In the genomic region with DNA sequence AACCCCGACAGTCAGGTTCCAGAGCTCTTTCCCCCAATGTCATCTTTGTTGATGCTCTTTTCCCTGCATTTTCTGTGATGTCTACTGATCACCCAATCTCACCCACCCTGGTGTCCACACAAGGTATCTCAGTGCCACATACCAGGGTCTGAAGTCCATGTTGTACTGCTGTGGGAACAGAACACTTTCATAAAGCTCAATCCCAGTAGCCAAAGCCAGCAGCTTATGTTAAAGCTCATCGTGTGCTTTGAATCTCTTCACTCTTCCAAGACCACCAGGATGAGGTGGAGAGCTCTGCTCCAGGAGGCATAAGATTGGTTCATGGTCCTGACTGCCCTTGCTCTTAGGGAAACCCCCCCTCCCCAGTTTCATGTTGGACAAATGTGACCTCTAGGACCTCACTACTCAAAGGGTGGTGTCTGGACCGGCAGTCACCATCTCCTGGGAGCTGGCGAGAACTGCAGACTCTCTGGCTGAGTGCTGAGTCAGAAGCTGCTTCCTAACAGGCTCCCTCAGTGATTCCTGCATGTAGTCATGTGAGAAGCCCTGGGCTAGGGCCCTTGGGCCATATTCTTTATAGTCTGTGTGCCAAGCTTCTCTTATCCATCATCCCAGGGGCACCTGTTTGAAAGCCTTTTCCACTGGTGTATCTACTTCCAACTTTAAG, we compare ENCODE assay signal across 1 cellular context.
A peak's percentile ranks its signal among the peaks of the same experiment; 100 is the strongest.
TF ChIP-seq lines count a peak whose summit lies in the region.

No MANE protein-coding gene starts in this region.

TF ChIP-seq in HepG2, 621 proteins besides CTCF, POLR2A, EP300 and RAD21 (continues in another document):
- TF ChIP-seq FOXK1 (CRISPR knock-in tag; IDR thresholded peaks at IDR 0.05; ENCODE audit: borderline replicate concordance, low read depth) (peak; percentile 31; the same call in 1 of the 2 replicates), ZSCAN21 (CRISPR knock-in tag; IDR thresholded peaks at IDR 0.05; ENCODE audit: borderline replicate concordance) (no peak), NFKB2 (CRISPR knock-in tag; IDR thresholded peaks at IDR 0.05; ENCODE audit: borderline replicate concordance) (no peak), ZNF75D (CRISPR knock-in tag; IDR thresholded peaks at IDR 0.05; ENCODE audit: borderline replicate concordance) (no peak), NR1H2 (CRISPR knock-in tag; IDR thresholded peaks at IDR 0.05; ENCODE audit: borderline replicate concordance, low read depth) (no peak), NR2F6 (IDR thresholded peaks at IDR 0.05) (peak; percentile 72), NR2F6 (CRISPR knock-in tag; IDR thresholded peaks at IDR 0.05) (peak; percentile 71), HNRNPL (IDR thresholded peaks at IDR 0.05; ENCODE audit: low read depth, low read length) (no peak), RXRB (CRISPR knock-in tag; IDR thresholded peaks at IDR 0.05; ENCODE audit: borderline replicate concordance) (0 out of 2 replicates have a peak, but pooled peaks have one; percentile 29), THAP11 (CRISPR knock-in tag; IDR thresholded peaks at IDR 0.05) (no peak), ZNF296 (CRISPR knock-in tag; conservative IDR thresholded peaks at IDR 0.05) (no peak), SRY (CRISPR knock-in tag; IDR thresholded peaks at IDR 0.05) (no peak), PRPF4 (IDR thresholded peaks at IDR 0.05; ENCODE audit: low read depth, low read length, poor library complexity, severe bottlenecking) (no peak), HOXA3 (CRISPR knock-in tag; IDR thresholded peaks at IDR 0.05) (0 out of 2 replicates have a peak, but pooled peaks have one; percentile 17), SMC3 (IDR thresholded peaks at IDR 0.05; ENCODE audit: low read length) (0 out of 2 replicates have a peak, but pooled peaks have one; percentile 14), GABPA (IDR thresholded peaks at IDR 0.05; ENCODE audit: low read depth, low read length) (no peak), GABPA (CRISPR knock-in tag; IDR thresholded peaks at IDR 0.05; ENCODE audit: low read depth) (no peak), REPIN1 (CRISPR knock-in tag; IDR thresholded peaks at IDR 0.05; ENCODE audit: borderline replicate concordance, low read depth) (no peak), ERF (CRISPR knock-in tag; IDR thresholded peaks at IDR 0.05) (0 out of 2 replicates have a peak, but pooled peaks have one; percentile 29), ZNF619 (CRISPR knock-in tag; IDR thresholded peaks at IDR 0.05) (no peak), DNMT1 (CRISPR knock-in tag; IDR thresholded peaks at IDR 0.05) (no peak), FOXO1 (CRISPR knock-in tag; IDR thresholded peaks at IDR 0.05) (no peak), NKX3-1 (CRISPR knock-in tag; IDR thresholded peaks at IDR 0.05) (no peak), ZNF562 (CRISPR knock-in tag; IDR thresholded peaks at IDR 0.05; ENCODE audit: borderline replicate concordance) (no peak), ZNF253 (CRISPR knock-in tag; IDR thresholded peaks at IDR 0.05; ENCODE audit: borderline replicate concordance) (no peak), SRF (IDR thresholded peaks at IDR 0.05; ENCODE audit: low read depth, low read length) (no peak), KDM5A (IDR thresholded peaks at IDR 0.05; ENCODE audit: borderline replicate concordance, low read length) (no peak), HOXA5 (CRISPR knock-in tag; IDR thresholded peaks at IDR 0.05) (no peak)
- TF ChIP-seq, protein P1, sequence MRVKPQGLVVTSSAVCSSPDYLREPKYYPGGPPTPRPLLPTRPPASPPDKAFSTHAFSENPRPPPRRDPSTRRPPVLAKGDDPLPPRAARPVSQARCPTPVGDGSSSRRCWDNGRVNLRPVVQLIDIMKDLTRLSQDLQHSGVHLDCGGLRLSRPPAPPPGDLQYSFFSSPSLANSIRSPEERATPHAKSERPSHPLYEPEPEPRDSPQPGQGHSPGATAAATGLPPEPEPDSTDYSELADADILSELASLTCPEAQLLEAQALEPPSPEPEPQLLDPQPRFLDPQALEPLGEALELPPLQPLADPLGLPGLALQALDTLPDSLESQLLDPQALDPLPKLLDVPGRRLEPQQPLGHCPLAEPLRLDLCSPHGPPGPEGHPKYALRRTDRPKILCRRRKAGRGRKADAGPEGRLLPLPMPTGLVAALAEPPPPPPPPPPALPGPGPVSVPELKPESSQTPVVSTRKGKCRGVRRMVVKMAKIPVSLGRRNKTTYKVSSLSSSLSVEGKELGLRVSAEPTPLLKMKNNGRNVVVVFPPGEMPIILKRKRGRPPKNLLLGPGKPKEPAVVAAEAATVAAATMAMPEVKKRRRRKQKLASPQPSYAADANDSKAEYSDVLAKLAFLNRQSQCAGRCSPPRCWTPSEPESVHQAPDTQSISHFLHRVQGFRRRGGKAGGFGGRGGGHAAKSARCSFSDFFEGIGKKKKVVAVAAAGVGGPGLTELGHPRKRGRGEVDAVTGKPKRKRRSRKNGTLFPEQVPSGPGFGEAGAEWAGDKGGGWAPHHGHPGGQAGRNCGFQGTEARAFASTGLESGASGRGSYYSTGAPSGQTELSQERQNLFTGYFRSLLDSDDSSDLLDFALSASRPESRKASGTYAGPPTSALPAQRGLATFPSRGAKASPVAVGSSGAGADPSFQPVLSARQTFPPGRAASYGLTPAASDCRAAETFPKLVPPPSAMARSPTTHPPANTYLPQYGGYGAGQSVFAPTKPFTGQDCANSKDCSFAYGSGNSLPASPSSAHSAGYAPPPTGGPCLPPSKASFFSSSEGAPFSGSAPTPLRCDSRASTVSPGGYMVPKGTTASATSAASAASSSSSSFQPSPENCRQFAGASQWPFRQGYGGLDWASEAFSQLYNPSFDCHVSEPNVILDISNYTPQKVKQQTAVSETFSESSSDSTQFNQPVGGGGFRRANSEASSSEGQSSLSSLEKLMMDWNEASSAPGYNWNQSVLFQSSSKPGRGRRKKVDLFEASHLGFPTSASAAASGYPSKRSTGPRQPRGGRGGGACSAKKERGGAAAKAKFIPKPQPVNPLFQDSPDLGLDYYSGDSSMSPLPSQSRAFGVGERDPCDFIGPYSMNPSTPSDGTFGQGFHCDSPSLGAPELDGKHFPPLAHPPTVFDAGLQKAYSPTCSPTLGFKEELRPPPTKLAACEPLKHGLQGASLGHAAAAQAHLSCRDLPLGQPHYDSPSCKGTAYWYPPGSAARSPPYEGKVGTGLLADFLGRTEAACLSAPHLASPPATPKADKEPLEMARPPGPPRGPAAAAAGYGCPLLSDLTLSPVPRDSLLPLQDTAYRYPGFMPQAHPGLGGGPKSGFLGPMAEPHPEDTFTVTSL (CRISPR knock-in tag; IDR thresholded peaks at IDR 0.05; ENCODE audit: borderline replicate concordance), result no peak
- TF ChIP-seq, protein P2, sequence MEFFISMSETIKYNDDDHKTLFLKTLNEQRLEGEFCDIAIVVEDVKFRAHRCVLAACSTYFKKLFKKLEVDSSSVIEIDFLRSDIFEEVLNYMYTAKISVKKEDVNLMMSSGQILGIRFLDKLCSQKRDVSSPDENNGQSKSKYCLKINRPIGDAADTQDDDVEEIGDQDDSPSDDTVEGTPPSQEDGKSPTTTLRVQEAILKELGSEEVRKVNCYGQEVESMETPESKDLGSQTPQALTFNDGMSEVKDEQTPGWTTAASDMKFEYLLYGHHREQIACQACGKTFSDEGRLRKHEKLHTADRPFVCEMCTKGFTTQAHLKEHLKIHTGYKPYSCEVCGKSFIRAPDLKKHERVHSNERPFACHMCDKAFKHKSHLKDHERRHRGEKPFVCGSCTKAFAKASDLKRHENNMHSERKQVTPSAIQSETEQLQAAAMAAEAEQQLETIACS (CRISPR knock-in tag; IDR thresholded peaks at IDR 0.05), result no peak
- TF ChIP-seq, protein P3, sequence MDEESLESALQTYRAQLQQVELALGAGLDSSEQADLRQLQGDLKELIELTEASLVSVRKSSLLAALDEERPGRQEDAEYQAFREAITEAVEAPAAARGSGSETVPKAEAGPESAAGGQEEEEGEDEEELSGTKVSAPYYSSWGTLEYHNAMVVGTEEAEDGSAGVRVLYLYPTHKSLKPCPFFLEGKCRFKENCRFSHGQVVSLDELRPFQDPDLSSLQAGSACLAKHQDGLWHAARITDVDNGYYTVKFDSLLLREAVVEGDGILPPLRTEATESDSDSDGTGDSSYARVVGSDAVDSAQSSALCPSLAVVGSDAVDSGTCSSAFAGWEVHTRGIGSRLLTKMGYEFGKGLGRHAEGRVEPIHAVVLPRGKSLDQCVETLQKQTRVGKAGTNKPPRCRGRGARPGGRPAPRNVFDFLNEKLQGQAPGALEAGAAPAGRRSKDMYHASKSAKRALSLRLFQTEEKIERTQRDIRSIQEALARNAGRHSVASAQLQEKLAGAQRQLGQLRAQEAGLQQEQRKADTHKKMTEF (CRISPR knock-in tag; IDR thresholded peaks at IDR 0.05), result 0 out of 2 replicates have a peak, but pooled peaks have one; percentile 24
- TF ChIP-seq, protein P4, sequence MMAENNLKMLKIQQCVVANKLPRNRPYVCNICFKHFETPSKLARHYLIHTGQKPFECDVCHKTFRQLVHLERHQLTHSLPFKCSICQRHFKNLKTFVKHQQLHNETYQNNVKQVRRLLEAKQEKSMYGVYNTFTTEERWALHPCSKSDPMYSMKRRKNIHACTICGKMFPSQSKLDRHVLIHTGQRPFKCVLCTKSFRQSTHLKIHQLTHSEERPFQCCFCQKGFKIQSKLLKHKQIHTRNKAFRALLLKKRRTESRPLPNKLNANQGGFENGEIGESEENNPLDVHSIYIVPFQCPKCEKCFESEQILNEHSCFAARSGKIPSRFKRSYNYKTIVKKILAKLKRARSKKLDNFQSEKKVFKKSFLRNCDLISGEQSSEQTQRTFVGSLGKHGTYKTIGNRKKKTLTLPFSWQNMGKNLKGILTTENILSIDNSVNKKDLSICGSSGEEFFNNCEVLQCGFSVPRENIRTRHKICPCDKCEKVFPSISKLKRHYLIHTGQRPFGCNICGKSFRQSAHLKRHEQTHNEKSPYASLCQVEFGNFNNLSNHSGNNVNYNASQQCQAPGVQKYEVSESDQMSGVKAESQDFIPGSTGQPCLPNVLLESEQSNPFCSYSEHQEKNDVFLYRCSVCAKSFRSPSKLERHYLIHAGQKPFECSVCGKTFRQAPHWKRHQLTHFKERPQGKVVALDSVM (CRISPR knock-in tag; IDR thresholded peaks at IDR 0.05), result no peak
- TF ChIP-seq, protein P5, sequence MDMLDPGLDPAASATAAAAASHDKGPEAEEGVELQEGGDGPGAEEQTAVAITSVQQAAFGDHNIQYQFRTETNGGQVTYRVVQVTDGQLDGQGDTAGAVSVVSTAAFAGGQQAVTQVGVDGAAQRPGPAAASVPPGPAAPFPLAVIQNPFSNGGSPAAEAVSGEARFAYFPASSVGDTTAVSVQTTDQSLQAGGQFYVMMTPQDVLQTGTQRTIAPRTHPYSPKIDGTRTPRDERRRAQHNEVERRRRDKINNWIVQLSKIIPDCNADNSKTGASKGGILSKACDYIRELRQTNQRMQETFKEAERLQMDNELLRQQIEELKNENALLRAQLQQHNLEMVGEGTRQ (IDR thresholded peaks at IDR 0.05; ENCODE audit: low read depth, low read length), result no peak
- TF ChIP-seq, protein P5 (CRISPR knock-in tag; IDR thresholded peaks at IDR 0.05; ENCODE audit: borderline replicate concordance), result no peak
- TF ChIP-seq, protein P6, sequence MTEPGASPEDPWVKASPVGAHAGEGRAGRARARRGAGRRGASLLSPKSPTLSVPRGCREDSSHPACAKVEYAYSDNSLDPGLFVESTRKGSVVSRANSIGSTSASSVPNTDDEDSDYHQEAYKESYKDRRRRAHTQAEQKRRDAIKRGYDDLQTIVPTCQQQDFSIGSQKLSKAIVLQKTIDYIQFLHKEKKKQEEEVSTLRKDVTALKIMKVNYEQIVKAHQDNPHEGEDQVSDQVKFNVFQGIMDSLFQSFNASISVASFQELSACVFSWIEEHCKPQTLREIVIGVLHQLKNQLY (CRISPR knock-in tag; IDR thresholded peaks at IDR 0.05), result no peak
- TF ChIP-seq, protein P7, sequence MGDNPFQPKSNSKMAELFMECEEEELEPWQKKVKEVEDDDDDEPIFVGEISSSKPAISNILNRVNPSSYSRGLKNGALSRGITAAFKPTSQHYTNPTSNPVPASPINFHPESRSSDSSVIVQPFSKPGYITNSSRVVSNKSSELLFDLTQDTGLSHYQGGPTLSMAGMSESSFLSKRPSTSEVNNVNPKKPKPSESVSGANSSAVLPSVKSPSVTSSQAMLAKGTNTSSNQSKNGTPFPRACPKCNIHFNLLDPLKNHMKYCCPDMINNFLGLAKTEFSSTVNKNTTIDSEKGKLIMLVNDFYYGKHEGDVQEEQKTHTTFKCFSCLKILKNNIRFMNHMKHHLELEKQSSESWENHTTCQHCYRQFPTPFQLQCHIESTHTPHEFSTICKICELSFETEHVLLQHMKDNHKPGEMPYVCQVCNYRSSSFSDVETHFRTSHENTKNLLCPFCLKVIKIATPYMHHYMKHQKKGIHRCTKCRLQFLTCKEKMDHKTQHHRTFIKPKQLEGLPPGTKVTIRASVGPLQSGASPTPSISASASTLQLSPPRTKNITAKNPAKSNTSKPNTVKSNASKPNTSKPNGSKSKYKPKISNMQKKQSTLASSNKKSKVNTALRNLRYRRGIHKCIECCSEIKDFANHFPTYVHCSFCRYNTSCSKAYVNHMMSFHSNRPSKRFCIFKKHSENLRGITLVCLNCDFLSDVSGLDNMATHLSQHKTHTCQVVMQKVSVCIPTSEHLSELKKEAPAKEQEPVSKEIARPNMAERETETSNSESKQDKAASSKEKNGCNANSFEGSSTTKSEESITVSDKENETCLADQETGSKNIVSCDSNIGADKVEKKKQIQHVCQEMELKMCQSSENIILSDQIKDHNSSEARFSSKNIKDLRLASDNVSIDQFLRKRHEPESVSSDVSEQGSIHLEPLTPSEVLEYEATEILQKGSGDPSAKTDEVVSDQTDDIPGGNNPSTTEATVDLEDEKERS (CRISPR knock-in tag; IDR thresholded peaks at IDR 0.05), result no peak
- TF ChIP-seq, protein P8, sequence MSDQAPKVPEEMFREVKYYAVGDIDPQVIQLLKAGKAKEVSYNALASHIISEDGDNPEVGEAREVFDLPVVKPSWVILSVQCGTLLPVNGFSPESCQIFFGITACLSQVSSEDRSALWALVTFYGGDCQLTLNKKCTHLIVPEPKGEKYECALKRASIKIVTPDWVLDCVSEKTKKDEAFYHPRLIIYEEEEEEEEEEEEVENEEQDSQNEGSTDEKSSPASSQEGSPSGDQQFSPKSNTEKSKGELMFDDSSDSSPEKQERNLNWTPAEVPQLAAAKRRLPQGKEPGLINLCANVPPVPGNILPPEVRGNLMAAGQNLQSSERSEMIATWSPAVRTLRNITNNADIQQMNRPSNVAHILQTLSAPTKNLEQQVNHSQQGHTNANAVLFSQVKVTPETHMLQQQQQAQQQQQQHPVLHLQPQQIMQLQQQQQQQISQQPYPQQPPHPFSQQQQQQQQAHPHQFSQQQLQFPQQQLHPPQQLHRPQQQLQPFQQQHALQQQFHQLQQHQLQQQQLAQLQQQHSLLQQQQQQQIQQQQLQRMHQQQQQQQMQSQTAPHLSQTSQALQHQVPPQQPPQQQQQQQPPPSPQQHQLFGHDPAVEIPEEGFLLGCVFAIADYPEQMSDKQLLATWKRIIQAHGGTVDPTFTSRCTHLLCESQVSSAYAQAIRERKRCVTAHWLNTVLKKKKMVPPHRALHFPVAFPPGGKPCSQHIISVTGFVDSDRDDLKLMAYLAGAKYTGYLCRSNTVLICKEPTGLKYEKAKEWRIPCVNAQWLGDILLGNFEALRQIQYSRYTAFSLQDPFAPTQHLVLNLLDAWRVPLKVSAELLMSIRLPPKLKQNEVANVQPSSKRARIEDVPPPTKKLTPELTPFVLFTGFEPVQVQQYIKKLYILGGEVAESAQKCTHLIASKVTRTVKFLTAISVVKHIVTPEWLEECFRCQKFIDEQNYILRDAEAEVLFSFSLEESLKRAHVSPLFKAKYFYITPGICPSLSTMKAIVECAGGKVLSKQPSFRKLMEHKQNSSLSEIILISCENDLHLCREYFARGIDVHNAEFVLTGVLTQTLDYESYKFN (CRISPR knock-in tag; conservative IDR thresholded peaks at IDR 0.05), result peak; percentile 31; the same call in 1 of the 2 replicates
